8 cellular contexts compared by ENCODE assay signal in the genomic region with DNA sequence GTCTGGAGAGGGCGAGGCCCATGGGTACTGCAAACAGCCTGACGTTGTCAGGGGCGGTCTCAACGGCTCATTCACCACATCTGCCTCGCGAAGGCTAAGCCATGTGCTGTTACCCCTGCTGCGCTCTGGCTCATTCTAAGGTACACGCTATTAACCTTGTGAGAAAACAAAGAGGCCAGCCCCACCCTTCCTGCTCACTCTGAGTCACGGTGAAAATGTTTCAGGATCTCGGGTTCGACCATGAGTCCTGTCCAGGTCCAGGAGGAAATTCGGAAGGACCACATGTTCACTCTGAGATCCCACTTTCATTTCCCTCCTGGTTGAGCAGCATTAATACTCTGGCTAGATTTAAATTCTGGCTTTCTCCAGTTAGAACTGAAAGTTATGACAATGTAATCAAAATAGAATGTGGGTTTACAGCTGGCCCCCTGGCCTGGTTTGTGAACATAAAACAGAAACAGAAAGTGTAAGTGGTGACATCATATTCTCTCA. TPM values are rescaled to one million over a fixed set of nuclear protein-coding genes. Genes with fewer than 3 reads are reported as not detected.
DNase-seq lines count a peak whose midpoint lies in the region; ATAC-seq and TF ChIP-seq lines count a peak whose summit lies in the region.

No MANE protein-coding gene starts in this region.

- H3K14ac ChIP-seq in neuronal stem cell (ENCODE audit: low read length), result no peak overlapping the region

- no peak overlapping the region for H3K18ac ChIP-seq in neuronal stem cell (ENCODE audit: low read length)

- peaks cover 15 to 22% (median 21%) of the 10 kb centered on the region in 3 donors for H3K4me1 Mint-ChIP-seq in CD8-positive, alpha-beta memory T cell
- peaks cover 55% of the 10 kb centered on the region for H3K4me1 Mint-ChIP-seq in nephron

- no peak overlapping the region for H2BK120ac ChIP-seq in neuronal stem cell (ENCODE audit: low read depth, low read length)

- ATAC-seq in GM19351 (IDR thresholded peaks at IDR 0.05; ENCODE audit: unreplicated experiment) (peak; percentile 88), HG03280 (IDR thresholded peaks at IDR 0.05; ENCODE audit: unreplicated experiment) (peak; percentile 91)

- H3K4ac ChIP-seq in neuronal stem cell (ENCODE audit: low read length), result no peak overlapping the region

- no CpG with 5 or more reads among the region's 12 CpGs for WGBS in neuronal stem cell (ENCODE audit: extremely low coverage in 2 of 2, insufficient read length in 2 of 2, insufficient replicate concordance in 1 of 2), 2 donors

- peaks cover 7% of the 10 kb centered on the region for H3K4me1 ChIP-seq in CD8-positive, alpha-beta memory T cell (ENCODE audit: insufficient read depth, low read length)
- peaks cover 57% of the 10 kb centered on the region in 2 donors for H3K4me1 ChIP-seq in duodenal mucosa (ENCODE audit: control insufficient read depth in 1 of 2, insufficient read depth in 2 of 2, low read length in 2 of 2)
- peaks cover 11 to 20% of the 10 kb centered on the region in 2 donors for H3K4me1 ChIP-seq in neuronal stem cell (ENCODE audit: control insufficient read depth in 2 of 2, insufficient read depth in 1 of 2, low read depth in 1 of 2, low read length in 2 of 2)

- H3K27ac ChIP-seq in CD8-positive, alpha-beta memory T cell (ENCODE audit: low read depth, low read length), result peak overlapping the region; percentile 62
- H3K27ac ChIP-seq in duodenal mucosa (ENCODE audit: low read depth, low read length) (peak overlapping the region; percentile 67), neuronal stem cell (replicated peaks; ENCODE audit: low read length) (no peak overlapping the region)

- no peak overlapping the region for H2AK5ac ChIP-seq in neuronal stem cell (ENCODE audit: low read depth, low read length)

- no peak overlapping the region for H4K91ac ChIP-seq in neuronal stem cell (ENCODE audit: low read depth, low read length, poor library complexity)

- no peak overlapping the region for H2BK15ac ChIP-seq in neuronal stem cell (ENCODE audit: low read length)

- no peak overlapping the region for H3K4me2 ChIP-seq in neuronal stem cell (ENCODE audit: insufficient read depth, low read length, poor library complexity, severe bottlenecking)

- no peaks in the 10 kb centered on the region for H3K36me3 Mint-ChIP-seq in CD8-positive, alpha-beta memory T cell
- no peaks in the 10 kb centered on the region for H3K36me3 Mint-ChIP-seq in nephron (ENCODE audit: low read depth)

- peak overlapping the region; percentile 19 to 90 (median 79) for H3K4me3 Mint-ChIP-seq in CD8-positive, alpha-beta memory T cell
- no peak overlapping the region for H3K4me3 Mint-ChIP-seq in nephron

- H3K9ac ChIP-seq in duodenal mucosa (ENCODE audit: low read depth in 1 of 2, low read length in 2 of 2) (peak overlapping the region; percentile 56 to 69), neuronal stem cell (ENCODE audit: low read depth, low read length, poor library complexity) (no peak overlapping the region)

- no peak overlapping the region for H4K8ac ChIP-seq in neuronal stem cell (ENCODE audit: low read depth, low read length)

- H3K36me3 ChIP-seq in CD8-positive, alpha-beta memory T cell (ENCODE audit: insufficient read depth, low read length), result no peaks in the 10 kb centered on the region
- H3K36me3 ChIP-seq in duodenal mucosa (ENCODE audit: control insufficient read depth in 1 of 2, insufficient read depth in 2 of 2, low read length in 2 of 2), result no peaks in the 10 kb centered on the region
- H3K36me3 ChIP-seq in neuronal stem cell (replicated peaks in 1 of 2; ENCODE audit: control insufficient read depth in 2 of 2, insufficient read depth in 2 of 2, low read length in 2 of 2), result no peaks in the 10 kb centered on the region

- no peak overlapping the region for H2BK5ac ChIP-seq in neuronal stem cell (ENCODE audit: low read length)

- peak overlapping the region; percentile 79 to 97 (median 94) for H3K27ac Mint-ChIP-seq in CD8-positive, alpha-beta memory T cell
- peak overlapping the region; percentile 30 to 92 (median 77) for H3K27ac Mint-ChIP-seq in nephron

- H3K27me3 ChIP-seq in CD8-positive, alpha-beta memory T cell (ENCODE audit: insufficient read depth, low read length, poor library complexity, severe bottlenecking), result no peaks in the 10 kb centered on the region
- H3K27me3 ChIP-seq in duodenal mucosa (ENCODE audit: control insufficient read depth in 1 of 2, insufficient read depth in 2 of 2, low read length in 2 of 2) (no peaks in the 10 kb centered on the region), neuronal stem cell (ENCODE audit: control insufficient read depth in 3 of 3, insufficient read depth in 3 of 3, low read depth in 1 of 3, low read length in 3 of 3) (no peaks in the 10 kb centered on the region)

- POLR2A ChIA-PET in CD8-positive, alpha-beta memory T cell (lab: Charles Lee), result no interaction called here

- no peak for TF ChIP-seq CTCF in nephron (IDR thresholded peaks at IDR 0.05; ENCODE audit: unreplicated experiment in 3 of 3)

- no peak overlapping the region for H2AFZ ChIP-seq in neuronal stem cell (ENCODE audit: low read length)

- no peaks in the 10 kb centered on the region for H3K79me1 ChIP-seq in neuronal stem cell (ENCODE audit: low read depth, low read length)

- peak in 4 of 5 donors; percentile 23 to 63 (median 41) for DNase-seq in CD8-positive, alpha-beta memory T cell
- peak in 4 of 5 donors; percentile 15 to 56 (median 20) for DNase-seq in T-helper 1 cell
- no peak for DNase-seq in neuronal stem cell (ENCODE audit: low spot score)
- no peak for DNase-seq in NCI-H2227 treated with DMSO at 0.1 percent for 48 hours (lab: John Stamatoyannopoulos, UW)

- H3K4me3 ChIP-seq in CD8-positive, alpha-beta memory T cell (ENCODE audit: low read length), result peak overlapping the region; percentile 6
- H3K4me3 ChIP-seq in duodenal mucosa (ENCODE audit: low read depth in 1 of 2, low read length in 2 of 2), result peak overlapping the region; percentile 52 to 59
- no peak overlapping the region for H3K4me3 ChIP-seq in neuronal stem cell (ENCODE audit: low read length in 2 of 2)

- H3K27me3 Mint-ChIP-seq in CD8-positive, alpha-beta memory T cell, result peaks cover 3% of the 10 kb centered on the region in 2 donors
- H3K27me3 Mint-ChIP-seq in nephron (ENCODE audit: low read depth), result peaks cover 3% of the 10 kb centered on the region

- H3K9me3 ChIP-seq in CD8-positive, alpha-beta memory T cell (ENCODE audit: low read length), result no peaks in the 10 kb centered on the region
- no peaks in the 10 kb centered on the region for H3K9me3 ChIP-seq in duodenal mucosa (ENCODE audit: control insufficient read depth in 1 of 2, low read length in 2 of 2)
- no peaks in the 10 kb centered on the region for H3K9me3 ChIP-seq in neuronal stem cell (replicated peaks in 1 of 2; ENCODE audit: control insufficient read depth in 2 of 2, insufficient read depth in 1 of 2, low read depth in 1 of 2, low read length in 2 of 2)

- no peaks in the 10 kb centered on the region for H3K9me3 Mint-ChIP-seq in CD8-positive, alpha-beta memory T cell
- H3K9me3 Mint-ChIP-seq in nephron, result no peaks in the 10 kb centered on the region

- H3K23ac ChIP-seq in neuronal stem cell (ENCODE audit: low read depth, low read length, poor library complexity), result no peak overlapping the region

- H2BK12ac ChIP-seq in neuronal stem cell (ENCODE audit: low read length), result no peak overlapping the region

- CTCF ChIA-PET in CD8-positive, alpha-beta memory T cell (lab: Charles Lee), result no interaction called here

RNA-seq across cellular contexts. Expression of a gene that starts 55.2 kb away (rescaled TPM):
- total RNA-seq in CD8-positive, alpha-beta memory T cell, result not detected
- polyA plus RNA-seq in CD8-positive, alpha-beta memory T cell, result not detected
- polyA plus RNA-seq in neuronal stem cell (2013, experiment 1 of 2), result 3.2 TPM
- polyA plus RNA-seq in neuronal stem cell (2013, experiment 2 of 2), result 3.1 TPM

Comparison
In these comparisons a context has a peak if more than half of its experiments do, and no peak if none do; other contexts are left out.
1. DNase-seq: peak in CD8-positive, alpha-beta memory T cell (4 of 5) and T-helper 1 cell (4 of 5); none in neuronal stem cell (single experiment) and NCI-H2227 treated with DMSO at 0.1 percent for 48 hours (single experiment).
2. H3K4me3 ChIP-seq: peak in CD8-positive, alpha-beta memory T cell (single experiment) and duodenal mucosa (2 of 2); none in neuronal stem cell (0 of 2).
3. H3K4me3 Mint-ChIP-seq: peak in CD8-positive, alpha-beta memory T cell (7 of 7); none in nephron (0 of 3).